22 cellular contexts compared by ENCODE assay signal in the genomic region with DNA sequence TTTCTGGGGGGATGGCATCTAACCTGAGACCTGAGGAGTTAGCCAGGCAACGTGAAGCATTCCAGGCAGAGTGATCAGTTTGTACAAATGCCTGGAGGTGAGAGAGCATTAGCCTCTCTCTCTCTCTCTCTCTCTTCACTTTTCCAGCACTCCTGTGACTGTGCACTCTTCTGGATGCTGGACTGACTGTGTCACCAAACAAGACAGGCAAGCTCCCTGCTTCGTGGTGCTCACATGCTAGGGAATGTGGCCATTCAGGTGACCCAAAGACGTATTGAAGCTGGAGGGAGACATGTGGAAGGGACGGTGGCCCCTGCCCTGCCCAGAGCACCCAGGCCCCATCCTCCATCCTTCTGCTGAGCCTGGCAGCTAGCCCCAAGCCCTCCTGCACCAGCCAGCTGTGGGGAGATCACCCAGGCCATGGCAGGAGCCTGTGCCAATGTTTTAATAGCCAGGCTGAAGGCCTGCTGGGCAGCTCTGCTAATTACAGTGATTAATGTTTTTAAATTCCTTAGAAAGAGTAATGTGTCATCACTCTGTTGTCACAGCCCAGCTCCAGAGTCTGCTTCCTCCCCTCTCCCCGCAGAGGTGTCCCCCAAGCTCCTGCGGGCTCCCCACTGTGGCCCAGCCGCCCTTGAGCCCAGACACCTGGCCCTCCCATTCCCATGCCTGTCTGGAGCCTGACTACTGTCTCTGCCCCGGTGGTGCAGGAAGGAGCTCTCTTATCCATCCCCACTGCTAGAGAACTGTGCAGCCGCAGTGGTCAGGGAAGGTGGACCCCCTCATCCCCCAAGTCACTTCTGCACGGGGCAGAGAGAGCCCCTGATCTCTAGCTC. TPM values are rescaled to one million over a fixed set of nuclear protein-coding genes. Genes with fewer than 3 reads are reported as not detected.
DNase-seq lines count a peak whose midpoint lies in the region; ATAC-seq and TF ChIP-seq lines count a peak whose summit lies in the region.
"Had no signal": no experiment of that assay in that cellular context is flagged by ENCODE, and none has a peak within 500 bp of the region (broad histone marks: within the 10 kb centered on the region; RNA-seq: fewer than 3 reads in every experiment).

No MANE protein-coding gene starts in this region.

- H3K9ac ChIP-seq in H9 (ENCODE audit: extremely low read depth, insufficient read length, low read length): no peak overlapping the region
- H3K9ac ChIP-seq: neural progenitor cell had no signal

- no peak overlapping the region for H2BK5ac ChIP-seq in H9 (ENCODE audit: insufficient read length, low read length)

- no peak overlapping the region for H2BK12ac ChIP-seq in H9 (ENCODE audit: insufficient read length, low read depth, low read length)

- H3K4me2 ChIP-seq in H9 (ENCODE audit: insufficient read depth, insufficient read length, low read length): no peak overlapping the region
- H3K4me2 ChIP-seq: hepatocyte, neural progenitor cell had no signal

- no peaks in the 10 kb centered on the region for H3K79me2 ChIP-seq in H9 (ENCODE audit: insufficient read depth, low read length)
- H3K79me2 ChIP-seq: hepatocyte had no signal

- DNase-seq in H9: no peak
- DNase-seq in NCI-H146 (lab: John Stamatoyannopoulos, UW): peak; percentile 52
- peak; percentile 34 for DNase-seq in kidney tubule cell (ENCODE audit: low spot score)
- no peak for DNase-seq in germinal center (ENCODE audit: low spot score)
- DNase-seq in UCSD-AML1 (lab: John Stamatoyannopoulos, UW; ENCODE audit: unreplicated experiment): no peak
- DNase-seq: activated CD4-positive, alpha-beta T cell treated with anti-CD3 and anti-CD28 coated beads, Interleukin-2, amount 50 U/mL, for 4 hours; activated CD4-positive, CD25-positive, alpha-beta regulatory T cell; activated CD8-positive, alpha-beta memory T cell treated with anti-CD3 and anti-CD28 coated beads, Interleukin-2, amount 50 U/mL, for 4 hours; NCI-H526 treated with DMSO at 0.1 percent for 48 hours; right lobe of liver; stimulated activated CD4-positive, alpha-beta T cell treated with anti-CD3 and anti-CD28 coated beads, Interleukin-15, amount 100 ng/mL, for 24 hours; stimulated activated naive CD8-positive, alpha-beta T cell treated with anti-CD3 and anti-CD28 coated beads, Interleukin-15, Interleukin-2, amounts not matched to agents 100 U/mL and 50 U/mL, for 24 hours; T-helper 9 cell had no signal

- no peaks in the 10 kb centered on the region for H3K27me3 ChIP-seq in H9 (ENCODE audit: insufficient read depth, low read length)
- H3K27me3 ChIP-seq: neural progenitor cell, right lobe of liver had no signal

- no peak overlapping the region for H2BK20ac ChIP-seq in H9 (ENCODE audit: low read depth, low read length, poor library complexity, severe bottlenecking)

- TF ChIP-seq CTCF in H9 (conservative IDR thresholded peaks at IDR 0.05): no peak
- no peak for TF ChIP-seq CTCF in VCaP (conservative IDR thresholded peaks at IDR 0.05)

- H3K18ac ChIP-seq in H9 (ENCODE audit: insufficient read length, low read depth, low read length): no peak overlapping the region

- peaks cover 14 to 29% of the 10 kb centered on the region in 2 experiments for H3K4me1 Mint-ChIP-seq in H9
- H3K4me1 Mint-ChIP-seq: activated T-helper 17 cell treated with anti-CD3 and anti-CD28 coated beads, Interleukin-2, amount 50 U/mL, for 72 hours; CD14-positive monocyte had no signal

- ATAC-seq in GM18861 (IDR thresholded peaks at IDR 0.05; ENCODE audit: unreplicated experiment): no peak
- ATAC-seq: activated T-helper 17 cell treated with anti-CD3 and anti-CD28 coated beads, Interleukin-2, amount 50 U/mL, for 72 hours; right lobe of liver; stimulated activated naive CD8-positive, alpha-beta T cell treated with anti-CD3 and anti-CD28 coated beads, Interleukin-15, Interleukin-2, amounts not matched to agents 100 U/mL and 50 U/mL, for 24 hours had no signal

- H2BK15ac ChIP-seq in H9 (ENCODE audit: low read depth, low read length): no peak overlapping the region

- no peaks in the 10 kb centered on the region for H3K36me3 Mint-ChIP-seq in H9 (ENCODE audit: insufficient read depth in 1 of 3, low read depth in 3 of 3)
- H3K36me3 Mint-ChIP-seq: activated naive CD8-positive, alpha-beta T cell; CD14-positive monocyte; IgD-negative memory B cell; neural progenitor cell had no signal

- no peaks in the 10 kb centered on the region for H3K79me1 ChIP-seq in H9 (ENCODE audit: insufficient read depth, low read depth, low read length, poor library complexity, severe bottlenecking)

- H3K27me3 Mint-ChIP-seq in H9 (ENCODE audit: low read depth): no peaks in the 10 kb centered on the region
- H3K27me3 Mint-ChIP-seq: activated T-helper 17 cell treated with anti-CD3 and anti-CD28 coated beads, Interleukin-2, amount 50 U/mL, for 72 hours had no signal

- H3K56ac ChIP-seq in H9 (ENCODE audit: insufficient read length, low read depth, low read length): no peak overlapping the region

- H3T11ph ChIP-seq in H9 (ENCODE audit: low read length): no peak overlapping the region

- no peak overlapping the region for H3K14ac ChIP-seq in H9 (ENCODE audit: insufficient read depth, low read length)

- H3K4me1 ChIP-seq in H9 (ENCODE audit: insufficient read depth, low read length): 0 out of 2 replicates have a peak, but pooled peaks cover 3% of the 10 kb centered on the region
- H3K4me1 ChIP-seq: neural progenitor cell, right lobe of liver had no signal

- H3K4ac ChIP-seq in H9 (ENCODE audit: low read depth, low read length): no peak overlapping the region

- H2AK5ac ChIP-seq in H9 (ENCODE audit: insufficient read length, low read length): no peak overlapping the region

- no peak overlapping the region for H4K8ac ChIP-seq in H9 (replicated peaks; ENCODE audit: insufficient read length, low read depth, low read length)

- H3K23me2 ChIP-seq in H9 (ENCODE audit: insufficient read length, low read depth, low read length, poor library complexity, severe bottlenecking): no peaks in the 10 kb centered on the region

- H4K91ac ChIP-seq in H9 (ENCODE audit: insufficient read length, low read depth, low read length): no peak overlapping the region

- H4K20me1 ChIP-seq in H9 (ENCODE audit: control insufficient read depth, insufficient read depth, insufficient read length): no peaks in the 10 kb centered on the region

- no peak overlapping the region for H3K23ac ChIP-seq in H9 (ENCODE audit: insufficient read length, low read depth, low read length)

- no peak overlapping the region for H4K5ac ChIP-seq in H9 (ENCODE audit: insufficient read length, low read depth, low read length)

- WGBS in H9 (ENCODE audit: extremely low coverage, insufficient read length, low lambda C conversion rate): no CpG with 5 or more reads among the region's 10 CpGs

- no peak overlapping the region for H3K4me3 Mint-ChIP-seq in H9
- H3K4me3 Mint-ChIP-seq: activated naive CD8-positive, alpha-beta T cell; activated T-helper 17 cell treated with anti-CD3 and anti-CD28 coated beads, Interleukin-2, amount 50 U/mL, for 72 hours; CD14-positive monocyte; IgD-negative memory B cell; neural progenitor cell had no signal

- peak overlapping the region in 2 of 3 experiments; percentile 40 to 48; a peak in 1 of 7 replicates for H3K27ac Mint-ChIP-seq in H9
- H3K27ac Mint-ChIP-seq: activated naive CD8-positive, alpha-beta T cell; activated T-helper 17 cell treated with anti-CD3 and anti-CD28 coated beads, Interleukin-2, amount 50 U/mL, for 72 hours; CD14-positive monocyte; IgD-negative memory B cell had no signal

- H2AFZ ChIP-seq in H9 (ENCODE audit: low read length): no peak overlapping the region
- H2AFZ ChIP-seq: hepatocyte, neural progenitor cell had no signal

- H3K9me3 ChIP-seq in H9 (ENCODE audit: control insufficient read depth, low read depth, low read length): no peaks in the 10 kb centered on the region
- H3K9me3 ChIP-seq: right lobe of liver, thoracic aorta had no signal

- no peak overlapping the region for H2BK120ac ChIP-seq in H9 (ENCODE audit: low read depth, low read length, poor library complexity, severe bottlenecking)

- H3K9me3 Mint-ChIP-seq in H9: no peaks in the 10 kb centered on the region
- H3K9me3 Mint-ChIP-seq: activated T-helper 17 cell treated with anti-CD3 and anti-CD28 coated beads, Interleukin-2, amount 50 U/mL, for 72 hours; CD14-positive monocyte; IgD-negative memory B cell; neural progenitor cell had no signal

- H3K27ac ChIP-seq in H9 (ENCODE audit: insufficient read length, low read depth, low read length) (no peak overlapping the region), VCaP (peak overlapping the region; percentile 51)
- H3K27ac ChIP-seq: hepatocyte, neural progenitor cell, right lobe of liver, thoracic aorta had no signal

RNA-seq across cellular contexts. Expression of a gene that starts 48.9 kb away (rescaled TPM):
- total RNA-seq in H9 (2021): 30.2 and 31.8 TPM in 2 replicates

RNA-seq across cellular contexts. Expression of a gene that starts 59.5 kb away (rescaled TPM):
- 62.9 and 67.5 TPM in 2 replicates for total RNA-seq in H9 (2021)

Comparison
In these comparisons a context has a peak if more than half of its experiments do, and no peak if none do; other contexts are left out.
1. DNase-seq: peak in NCI-H146 (single experiment) and kidney tubule cell (single experiment); none in H9 (single experiment), germinal center (single experiment) and UCSD-AML1 (single experiment).